ENCODE assay signal across 28 cellular contexts in the genomic region with DNA sequence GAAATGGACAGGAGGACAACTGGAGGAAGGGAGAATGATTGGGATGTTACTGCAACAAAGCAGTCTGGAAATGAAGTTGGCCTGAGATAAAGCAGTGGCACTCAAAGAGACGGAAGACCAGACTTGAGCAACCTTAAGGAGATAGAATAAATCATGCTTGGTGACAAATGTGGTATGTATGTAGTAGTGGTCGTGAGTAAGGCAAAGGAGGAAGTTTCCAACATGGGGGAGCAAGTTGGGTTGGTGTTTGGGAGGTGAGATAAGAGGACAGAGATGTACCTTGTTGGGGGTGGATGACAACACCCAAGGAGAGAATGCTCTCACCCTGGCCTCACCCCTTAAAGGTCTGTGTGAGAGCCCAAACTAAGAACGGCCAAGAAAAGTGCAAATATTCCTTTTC.
"Had no signal": no experiment of that assay in that cellular context is flagged by ENCODE, and none has a peak within 500 bp of the region (broad histone marks: within the 10 kb centered on the region; RNA-seq: fewer than 3 reads in every experiment).

No MANE protein-coding gene starts in this region.

- H3K9me3 ChIP-seq: neutrophil, pancreas, thoracic aorta, vagina had no signal

- H3K27ac Mint-ChIP-seq: activated CD4-positive, alpha-beta T cell treated with anti-CD3 and anti-CD28 coated beads, Interleukin-2, amount 10 ng/mL, durations not matched to agents 24 days and 14 days; activated CD8-positive, alpha-beta memory T cell treated with anti-CD3 and anti-CD28 coated beads, Interleukin-2, amount 10 ng/mL, durations not matched to agents 7 days and 5 days; activated CD8-positive, alpha-beta T cell treated with anti-CD3 and anti-CD28 coated beads for 36 hours; activated naive CD8-positive, alpha-beta T cell treated with anti-CD3 and anti-CD28 coated beads, Interleukin-2, amount 50 U/mL, for 24 hours; activated T-helper 1 cell treated with anti-CD3 and anti-CD28 coated beads, Interleukin-12 subunit alpha, Interleukin-12 subunit beta, Interleukin-2, Interleukin-4 antibody, amounts not matched to agents 30 ng/mL and 10 ng/mL and 1 ng/mL, durations not matched to agents 14 hours and 24 hours and 36 hours; brain; dendritic cell treated with granulocyte-macrophage colony-stimulating factor and Interleukin-4, amounts not matched to agents 40 ng/mL and 50 ng/mL, for 4 days; natural killer cell treated with Interleukin-12 subunit alpha and Interleukin-12 subunit beta and Interleukin-15 and Interleukin-18, amount 100 ng/mL, for 72 hours had no signal

- H3K9me3 Mint-ChIP-seq: activated CD4-positive, alpha-beta T cell treated with anti-CD3 and anti-CD28 coated beads, Interleukin-2, amount 10 ng/mL, durations not matched to agents 24 days and 14 days; activated CD8-positive, alpha-beta T cell treated with anti-CD3 and anti-CD28 coated beads for 36 hours; activated naive CD8-positive, alpha-beta T cell treated with anti-CD3 and anti-CD28 coated beads, Interleukin-2, amount 50 U/mL, for 24 hours; activated T-helper 1 cell treated with anti-CD3 and anti-CD28 coated beads, Interleukin-12 subunit alpha, Interleukin-12 subunit beta, Interleukin-2, Interleukin-4 antibody, amounts not matched to agents 30 ng/mL and 10 ng/mL and 1 ng/mL, durations not matched to agents 14 hours and 24 hours and 36 hours; brain; dendritic cell treated with granulocyte-macrophage colony-stimulating factor and Interleukin-4, amounts not matched to agents 40 ng/mL and 50 ng/mL, for 4 days had no signal

- DNase-seq: activated CD4-positive, alpha-beta T cell treated with anti-CD3 and anti-CD28 coated beads, Interleukin-2, amount 10 ng/mL, durations not matched to agents 24 days and 14 days; activated CD8-positive, alpha-beta memory T cell treated with anti-CD3 and anti-CD28 coated beads, Interleukin-2, amount 10 ng/mL, durations not matched to agents 7 days and 5 days; activated CD8-positive, alpha-beta T cell treated with anti-CD3 and anti-CD28 coated beads for 36 hours; activated gamma-delta T cell; activated naive CD4-positive, alpha-beta T cell treated with anti-CD3 and anti-CD28 coated beads, Interleukin-2, amount 50 U/mL, for 16 hours; activated naive CD8-positive, alpha-beta T cell treated with anti-CD3 and anti-CD28 coated beads, Interleukin-2, amount 50 U/mL, for 24 hours; activated T-cell treated with anti-CD3 and anti-CD28 coated beads for 4 hours; anterior cingulate cortex; caudate nucleus; effector CD4-positive, alpha-beta T cell; foreskin melanocyte; kidney; midbrain; pancreas; right cardiac atrium; stimulated activated CD4-positive, alpha-beta T cell treated with anti-CD3 and anti-CD28 coated beads, Interleukin-4, amount 100 ng/mL, for 24 hours; stimulated activated naive CD4-positive, alpha-beta T cell treated with Interleukin-2 at 50 U/mL for 16 hours had no signal

- H3K27ac ChIP-seq: neutrophil, pancreas, thoracic aorta, vagina had no signal

- H3K36me3 Mint-ChIP-seq: natural killer cell treated with Interleukin-12 subunit alpha and Interleukin-12 subunit beta and Interleukin-15 and Interleukin-18, amount 100 ng/mL, for 72 hours; type B pancreatic cell had no signal

- H3K4me3 Mint-ChIP-seq: activated CD4-positive, alpha-beta T cell treated with anti-CD3 and anti-CD28 coated beads, Interleukin-2, amount 10 ng/mL, durations not matched to agents 24 days and 14 days; activated CD8-positive, alpha-beta memory T cell treated with anti-CD3 and anti-CD28 coated beads, Interleukin-2, amount 10 ng/mL, durations not matched to agents 7 days and 5 days; activated CD8-positive, alpha-beta T cell treated with anti-CD3 and anti-CD28 coated beads for 36 hours; activated naive CD8-positive, alpha-beta T cell treated with anti-CD3 and anti-CD28 coated beads, Interleukin-2, amount 50 U/mL, for 24 hours; activated T-helper 1 cell treated with anti-CD3 and anti-CD28 coated beads, Interleukin-12 subunit alpha, Interleukin-12 subunit beta, Interleukin-2, Interleukin-4 antibody, amounts not matched to agents 30 ng/mL and 10 ng/mL and 1 ng/mL, durations not matched to agents 14 hours and 24 hours and 36 hours; brain; dendritic cell treated with granulocyte-macrophage colony-stimulating factor and Interleukin-4, amounts not matched to agents 40 ng/mL and 50 ng/mL, for 4 days; natural killer cell treated with Interleukin-12 subunit alpha and Interleukin-12 subunit beta and Interleukin-15 and Interleukin-18, amount 100 ng/mL, for 72 hours; type B pancreatic cell had no signal

- H3K4me1 ChIP-seq: vagina had no signal

- H3K4me1 Mint-ChIP-seq: activated CD4-positive, alpha-beta T cell treated with anti-CD3 and anti-CD28 coated beads, Interleukin-2, amount 10 ng/mL, durations not matched to agents 24 days and 14 days had no signal

- H3K27me3 ChIP-seq: neutrophil, pancreas, vagina had no signal

- H3K4me3 ChIP-seq: pancreas, thoracic aorta, vagina had no signal

- ATAC-seq: activated CD4-positive, CD25-positive, alpha-beta regulatory T cell treated with anti-CD3 and anti-CD28 coated beads, Interleukin-2, amount 50 U/mL, for 24 hours; activated CD8-positive, alpha-beta memory T cell treated with anti-CD3 and anti-CD28 coated beads, Interleukin-2, amount 10 ng/mL, durations not matched to agents 7 days and 5 days; activated CD8-positive, alpha-beta T cell treated with anti-CD3 and anti-CD28 coated beads for 36 hours; activated naive CD8-positive, alpha-beta T cell treated with anti-CD3 and anti-CD28 coated beads, Interleukin-2, amount 50 U/mL, for 24 hours; esophagus mucosa; left lobe of liver; natural killer cell treated with Interleukin-12 subunit alpha and Interleukin-12 subunit beta and Interleukin-15 and Interleukin-18, amount 100 ng/mL, for 72 hours; pancreas; right cardiac atrium had no signal

- H3K27me3 Mint-ChIP-seq: activated CD4-positive, alpha-beta T cell treated with anti-CD3 and anti-CD28 coated beads, Interleukin-2, amount 10 ng/mL, durations not matched to agents 24 days and 14 days; activated CD8-positive, alpha-beta memory T cell treated with anti-CD3 and anti-CD28 coated beads, Interleukin-2, amount 10 ng/mL, durations not matched to agents 7 days and 5 days; activated CD8-positive, alpha-beta T cell treated with anti-CD3 and anti-CD28 coated beads for 36 hours; activated naive CD8-positive, alpha-beta T cell treated with anti-CD3 and anti-CD28 coated beads, Interleukin-2, amount 50 U/mL, for 24 hours; brain; dendritic cell treated with granulocyte-macrophage colony-stimulating factor and Interleukin-4, amounts not matched to agents 40 ng/mL and 50 ng/mL, for 4 days; natural killer cell treated with Interleukin-12 subunit alpha and Interleukin-12 subunit beta and Interleukin-15 and Interleukin-18, amount 100 ng/mL, for 72 hours; type B pancreatic cell had no signal

- H3K36me3 ChIP-seq: neutrophil, pancreas, thoracic aorta, vagina had no signal
